ENCODE assay signal across 8 cellular contexts in the genomic region with DNA sequence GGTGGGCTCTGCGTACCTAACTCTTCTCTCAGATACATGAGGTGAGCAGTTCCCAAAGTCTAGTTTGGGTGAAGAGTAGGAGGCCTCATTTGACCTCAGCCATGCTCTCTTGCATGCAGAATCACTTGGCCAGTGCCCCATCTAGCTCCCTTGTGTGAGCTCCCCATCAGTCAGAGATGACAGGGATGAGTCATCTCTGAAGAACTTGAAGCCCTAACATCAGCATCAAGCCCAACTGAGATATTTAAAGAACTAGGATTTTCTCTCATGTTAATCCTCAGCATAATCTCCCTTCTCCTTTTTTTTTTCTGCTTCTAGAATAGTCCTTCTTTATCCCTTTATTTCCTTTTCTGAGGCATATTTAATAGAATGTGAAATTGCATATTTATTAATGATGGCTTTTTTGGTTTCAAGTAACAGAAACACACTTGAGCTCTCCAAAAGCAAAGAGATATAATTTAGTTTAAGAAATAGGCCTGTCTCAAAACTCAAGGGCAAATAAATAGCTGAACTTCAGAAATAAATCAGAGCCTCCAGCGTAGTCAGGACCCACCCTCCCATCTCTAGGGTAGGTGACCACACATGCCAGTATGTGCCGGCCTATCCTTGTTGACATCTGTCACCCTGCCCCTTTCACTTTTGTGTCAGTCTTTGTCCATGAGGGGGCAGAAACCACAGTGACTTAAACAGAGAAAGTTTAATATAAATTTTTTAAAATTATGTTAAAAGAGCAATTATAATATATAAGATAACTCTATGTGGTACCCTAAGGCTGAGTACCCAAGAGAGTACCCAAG.
DNase-seq lines count a peak whose midpoint lies in the region; ATAC-seq, FAIRE-seq and TF ChIP-seq lines count a peak whose summit lies in the region.

No MANE protein-coding gene starts in this region.

- intact Hi-C loops in A673 (cut with micrococcal nuclease; ENCODE audit: unreplicated experiment), result no loop called here
- intact Hi-C loops in adrenal gland (cut with DNase I), result loop anchor here in 1 of 2 donors (10.0 kb wide), 1 partner anchor 69 kb away; no protein-coding TSS in a partner anchor
- intact Hi-C loops in sciatic nerve (cut with DNase I), result no loop called here

- H3K36me3 ChIP-seq in A673 (ENCODE audit: insufficient read depth, low read length, poor library complexity, severe bottlenecking) (no peaks in the 10 kb centered on the region), adrenal gland (replicated peaks in 1 of 2) (no peaks in the 10 kb centered on the region)

- peak; percentile 77 for ATAC-seq in HG03175 (IDR thresholded peaks at IDR 0.05; ENCODE audit: unreplicated experiment)
- peak; percentile 37 for ATAC-seq in sciatic nerve

- TF ChIP-seq CTCF in A673 (conservative IDR thresholded peaks at IDR 0.05; ENCODE audit: low read depth, low read length), result no peak
- TF ChIP-seq CTCF in adrenal gland (IDR thresholded peaks at IDR 0.05), result no peak
- TF ChIP-seq CTCF in D721Med (IDR thresholded peaks at IDR 0.05; ENCODE audit: insufficient read depth, missing control alignments), result no peak

- H3K4me1 ChIP-seq in A673 (ENCODE audit: insufficient read depth, low read length, poor library complexity, severe bottlenecking), result peaks cover 20% of the 10 kb centered on the region
- peaks cover 12 to 25% of the 10 kb centered on the region in 2 donors for H3K4me1 ChIP-seq in adrenal gland (replicated peaks in 1 of 2)

- TF ChIP-seq POLR2A in adrenal gland (IDR thresholded peaks at IDR 0.05), result no peak

- H3K27ac ChIP-seq in A673 (ENCODE audit: low read depth, low read length, poor library complexity, severe bottlenecking), result no peak overlapping the region
- H3K27ac ChIP-seq in adrenal gland, result no peak overlapping the region

- H3K4me3 ChIP-seq in A673 (ENCODE audit: low read depth, low read length, poor library complexity, severe bottlenecking), result no peak overlapping the region
- no peak overlapping the region for H3K4me3 ChIP-seq in adrenal gland

- CTCF ChIA-PET in A673 (lab: Charles Lee), result no interaction called here

- FAIRE-seq in D721Med (lab: Jason Lieb, UNC), result no peak

- 66 to 71% (median 68%) methylated on average over 3 of the region's 3 CpGs for WGBS in adrenal gland, 4 donors

- BruUV-seq in A673 (replicated peaks; lab: Mats Ljungman, UMichigan), result no TSS peak

- no peaks in the 10 kb centered on the region for H3K27me3 ChIP-seq in A673 (replicated peaks; ENCODE audit: insufficient read depth, low read depth, low read length, poor library complexity)
- H3K27me3 ChIP-seq in adrenal gland, result no peaks in the 10 kb centered on the region

- POLR2A ChIA-PET in A673 (lab: Charles Lee; ENCODE audit: low non-redundant PET), result no interaction called here

- H3K9me3 ChIP-seq in A673 (ENCODE audit: low read depth, low read length, poor library complexity, severe bottlenecking), result peaks cover 4% of the 10 kb centered on the region
- H3K9me3 ChIP-seq in adrenal gland (replicated peaks in 1 of 3), result no peaks in the 10 kb centered on the region

- DNase-seq in A673 (ENCODE audit: low spot score) (peak; percentile 74), GM19240 (ENCODE audit: insufficient read length, low spot score) (peak; percentile 22), adrenal gland (peak in 5 of 7 donors; percentile 36 to 60 (median 49)), sciatic nerve (ENCODE audit: low spot score) (no peak), D721Med (ENCODE audit: insufficient read length, low spot score) (no peak), amygdala (lab: John Stamatoyannopoulos, UW) (no peak)
- DNase-seq in stimulated activated CD4-positive, alpha-beta T cell treated with anti-CD3 and anti-CD28 coated beads, Interleukin-4, amount 100 ng/mL, for 4 hours, result no peak

Comparison
In these comparisons a context has a peak if more than half of its experiments do, and no peak if none do; other contexts are left out.
1. DNase-seq: peak in A673 (single experiment), GM19240 (single experiment) and adrenal gland (5 of 7); none in sciatic nerve (single experiment), D721Med (single experiment), stimulated activated CD4-positive, alpha-beta T cell treated with anti-CD3 and anti-CD28 coated beads, Interleukin-4, amount 100 ng/mL, for 4 hours (0 of 2) and amygdala (0 of 56).